ENCODE assay signal across 10 cellular contexts in the genomic region with DNA sequence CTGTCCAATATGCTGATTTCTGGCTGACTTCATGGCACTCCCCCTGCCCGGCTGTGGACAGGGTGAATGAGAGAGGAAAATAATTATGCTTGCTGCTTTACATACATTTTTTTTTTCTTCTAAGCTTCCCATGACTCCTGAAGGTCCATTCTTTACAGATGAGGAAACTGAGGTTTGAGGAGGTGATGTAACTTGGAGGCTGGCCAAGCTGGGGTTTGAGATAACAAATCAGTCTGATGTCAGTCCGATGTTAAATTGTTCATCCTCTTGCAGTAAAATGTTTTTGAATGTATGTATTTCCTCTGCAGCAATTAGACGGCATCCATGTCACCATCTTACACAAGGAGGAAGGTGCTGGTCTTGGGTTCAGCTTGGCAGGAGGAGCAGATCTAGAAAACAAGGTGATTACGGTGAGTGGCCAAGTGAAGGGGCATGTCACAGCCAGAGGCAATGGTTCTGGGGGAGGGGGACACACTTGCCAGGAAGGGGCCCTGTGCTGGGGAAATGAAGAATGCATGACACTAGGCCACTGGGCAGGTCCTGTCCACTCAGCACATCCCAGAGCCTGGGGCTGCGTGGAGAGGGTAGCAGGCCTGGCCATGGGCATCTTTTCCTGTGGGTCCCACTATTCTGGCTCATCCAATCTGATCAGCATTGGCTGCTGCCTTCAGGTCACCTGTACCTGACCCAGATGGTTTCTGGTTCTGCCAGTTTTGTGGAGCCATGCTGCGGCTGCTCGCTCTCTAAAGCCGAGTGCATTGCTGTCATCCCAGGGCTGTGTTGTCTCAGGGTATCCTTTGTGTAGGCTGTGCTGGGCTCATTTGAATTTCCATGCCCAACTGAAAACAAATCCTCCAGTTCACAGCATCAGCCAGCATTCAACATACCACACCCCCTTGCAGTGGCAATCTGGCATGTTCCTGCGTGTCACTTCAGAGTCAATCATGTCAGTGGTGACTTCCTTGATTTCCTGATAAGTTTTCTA. TPM values are rescaled to one million over a fixed set of nuclear protein-coding genes. Genes with fewer than 3 reads are reported as not detected.
DNase-seq lines count a peak whose midpoint lies in the region; ATAC-seq and TF ChIP-seq lines count a peak whose summit lies in the region.
"Had no signal": no experiment of that assay in that cellular context is flagged by ENCODE, and none has a peak within 500 bp of the region (broad histone marks: within the 10 kb centered on the region; RNA-seq: fewer than 3 reads in every experiment).

No MANE protein-coding gene starts in this region.

- H3K9me3 ChIP-seq in Peyer's patch = no peaks in the 10 kb centered on the region
- H3K9me3 ChIP-seq in endodermal cell (ENCODE audit: control insufficient read depth, low read length) = no peaks in the 10 kb centered on the region
- H3K9me3 ChIP-seq in trophoblast cell (ENCODE audit: insufficient read depth, low read depth, low read length) = no peaks in the 10 kb centered on the region

- 0 out of 2 replicates have a peak overlapping the region, but pooled peaks have one; percentile 4 for H3K4me2 ChIP-seq in GM23338
- no peak overlapping the region for H3K4me2 ChIP-seq in trophoblast cell (ENCODE audit: low read length)

- H3K4me3 Mint-ChIP-seq in GM23338 (peak overlapping the region; percentile 3; the same call in 1 of the 3 replicates), endodermal cell (no peak overlapping the region)

- DNase-seq in GM23338 (ENCODE audit: low spot score) (peak; percentile 63), Peyer's patch (peak in 2 of 3 donors; percentile 37 to 47), endodermal cell (no peak), trophoblast cell (peak; percentile 57 to 76), activated gamma-delta T cell treated with Interleukin-2 at 50 U/mL for 16 hours (no peak)
- DNase-seq: NCI-H1105 had no signal

- no peak overlapping the region for H4K12ac ChIP-seq in trophoblast cell (ENCODE audit: low read depth, low read length)

- H3K4me1 Mint-ChIP-seq in GM23338 (peaks cover 30% of the 10 kb centered on the region), endodermal cell (peaks cover 3% of the 10 kb centered on the region)

- H3K23ac ChIP-seq in trophoblast cell (ENCODE audit: low read length) = no peak overlapping the region

- H3K27ac Mint-ChIP-seq in GM23338 (peak overlapping the region; percentile 85; the same call in 1 of the 2 replicates), endodermal cell (no peak overlapping the region)

- H2AFZ ChIP-seq in GM23338 (no peak overlapping the region), trophoblast cell (ENCODE audit: insufficient read depth, low read length, poor library complexity) (no peak overlapping the region)

- no peak overlapping the region for H2BK120ac ChIP-seq in trophoblast cell (ENCODE audit: insufficient read depth, low read length, poor library complexity)

- H2AK5ac ChIP-seq in trophoblast cell (ENCODE audit: low read length) = no peak overlapping the region

- ATAC-seq in GM23338 = peak; percentile 97
- ATAC-seq in HG02759 (IDR thresholded peaks at IDR 0.05; ENCODE audit: unreplicated experiment) = no peak
- no peak for ATAC-seq in GM18517 (IDR thresholded peaks at IDR 0.05; ENCODE audit: unreplicated experiment)
- no peak for ATAC-seq in HG02973 (IDR thresholded peaks at IDR 0.05; ENCODE audit: unreplicated experiment)

- no peak overlapping the region for H4K91ac ChIP-seq in trophoblast cell (ENCODE audit: low read depth, low read length)

- no peak overlapping the region for H3K4ac ChIP-seq in trophoblast cell (ENCODE audit: low read depth, low read length)

- H3F3A ChIP-seq in GM23338 (replicated peaks; ENCODE audit: low read depth) = no peaks in the 10 kb centered on the region

- no peaks in the 10 kb centered on the region for H3K79me2 ChIP-seq in GM23338 (replicated peaks; ENCODE audit: insufficient read depth)
- no peaks in the 10 kb centered on the region for H3K79me2 ChIP-seq in trophoblast cell (ENCODE audit: control insufficient read depth, insufficient read depth, low read length, poor library complexity)

- H3K79me1 ChIP-seq in trophoblast cell (ENCODE audit: low read length) = no peaks in the 10 kb centered on the region

- H3K14ac ChIP-seq in trophoblast cell (ENCODE audit: low read length) = no peak overlapping the region

- TF ChIP-seq CTCF in GM23338 (conservative IDR thresholded peaks at IDR 0.05; ENCODE audit: low read depth in 2 of 2) (no peak), Peyer's patch (IDR thresholded peaks at IDR 0.05) (no peak), endodermal cell (conservative IDR thresholded peaks at IDR 0.05) (no peak)

- H3K27me3 ChIP-seq in GM23338 (ENCODE audit: insufficient read depth) (no peaks in the 10 kb centered on the region), Peyer's patch (no peaks in the 10 kb centered on the region), endodermal cell (ENCODE audit: control insufficient read depth, insufficient read depth, low read length, poor library complexity, severe bottlenecking) (no peaks in the 10 kb centered on the region), trophoblast cell (ENCODE audit: insufficient read depth, low read length) (no peaks in the 10 kb centered on the region)

- H3K36me3 ChIP-seq in GM23338 (ENCODE audit: insufficient read depth) = no peaks in the 10 kb centered on the region
- H3K36me3 ChIP-seq in Peyer's patch = peaks cover 0 to 27% (median 0%) of the 10 kb centered on the region in 3 donors
- no peaks in the 10 kb centered on the region for H3K36me3 ChIP-seq in endodermal cell (ENCODE audit: control insufficient read depth, insufficient read depth, low read length)
- no peaks in the 10 kb centered on the region for H3K36me3 ChIP-seq in trophoblast cell (ENCODE audit: control insufficient read depth in 1 of 2, insufficient read depth in 2 of 2, low read length in 2 of 2)

- H3K18ac ChIP-seq in trophoblast cell (ENCODE audit: low read length) = no peak overlapping the region

- no peak overlapping the region for H3K9ac ChIP-seq in endodermal cell (ENCODE audit: extremely low read depth, low read length, poor library complexity, severe bottlenecking)
- H3K9ac ChIP-seq in trophoblast cell (ENCODE audit: low read length) = no peak overlapping the region

- H3K27me3 Mint-ChIP-seq in GM23338 (ENCODE audit: insufficient read depth, low read depth, poor library complexity) = peaks cover 10% of the 10 kb centered on the region
- peaks cover 6% of the 10 kb centered on the region for H3K27me3 Mint-ChIP-seq in endodermal cell (ENCODE audit: insufficient read depth)

- H3K36me3 Mint-ChIP-seq in GM23338 (ENCODE audit: low read depth) (no peaks in the 10 kb centered on the region), endodermal cell (ENCODE audit: low read depth) (no peaks in the 10 kb centered on the region)

- H3K4me1 ChIP-seq in GM23338 (ENCODE audit: insufficient read depth) (peaks cover 15% of the 10 kb centered on the region; the same call in 1 of the 2 replicates), Peyer's patch (peaks cover 0 to 19% (median 10%) of the 10 kb centered on the region in 4 donors), endodermal cell (ENCODE audit: control insufficient read depth, insufficient read depth, low read length) (no peaks in the 10 kb centered on the region), trophoblast cell (ENCODE audit: control insufficient read depth in 1 of 2, insufficient read depth in 2 of 2, low read length in 2 of 2) (peaks cover 5 to 8% of the 10 kb centered on the region in 2 experiments)

- H4K20me1 ChIP-seq in GM23338 (replicated peaks; ENCODE audit: insufficient read depth) = no peaks in the 10 kb centered on the region; the same call in 1 of the 2 replicates

- H3K9me2 ChIP-seq in GM23338 (ENCODE audit: insufficient read depth) = no peaks in the 10 kb centered on the region; the same call in 1 of the 2 replicates

- H3K9me3 Mint-ChIP-seq in GM23338 (no peaks in the 10 kb centered on the region), endodermal cell (no peaks in the 10 kb centered on the region)

- H3K27ac ChIP-seq in GM23338 (ENCODE audit: low read depth) (no peak overlapping the region), Peyer's patch (peak overlapping the region; percentile 28 to 93 (median 72)), endodermal cell (ENCODE audit: low read depth, low read length) (peak overlapping the region; percentile 70), trophoblast cell (ENCODE audit: low read depth, low read length) (peak overlapping the region; percentile 8)

- H3K4me3 ChIP-seq in GM23338 (no peak overlapping the region), Peyer's patch (peak overlapping the region in 1 of 4 donors; percentile 29), endodermal cell (ENCODE audit: low read length) (no peak overlapping the region), trophoblast cell (ENCODE audit: low read depth, low read length) (no peak overlapping the region)
- H3K4me3 ChIP-seq: lung had no signal

- H2BK5ac ChIP-seq in trophoblast cell (ENCODE audit: low read depth, low read length, poor library complexity) = no peak overlapping the region

- TF ChIP-seq POLR2A in Peyer's patch (IDR thresholded peaks at IDR 0.05) = no peak

- WGBS in endodermal cell (ENCODE audit: insufficient coverage in 1 of 2, insufficient read length in 1 of 2), 2 experiments = 65 to 77% methylated on average over 5 to 8 of the region's 9 CpGs
- no CpG with 5 or more reads among the region's 9 CpGs for WGBS in trophoblast cell (ENCODE audit: extremely low coverage, insufficient coverage, insufficient read length)

- H4K8ac ChIP-seq in trophoblast cell (ENCODE audit: low read depth, low read length) = no peak overlapping the region

- no peak overlapping the region for H2BK12ac ChIP-seq in trophoblast cell (ENCODE audit: low read length)

TF ChIP-seq in GM23338, 12 proteins besides CTCF, POLR2A, EP300 and RAD21 (continues in another document):
- TF ChIP-seq CREB1 (CRISPR knock-in tag; IDR thresholded peaks at IDR 0.05; ENCODE audit: low read depth) (no peak), EZH2phosphoT487 (IDR thresholded peaks at IDR 0.05; ENCODE audit: unreplicated experiment) (no peak), ZNF114 (CRISPR knock-in tag; IDR thresholded peaks at IDR 0.05) (no peak)

RNA-seq across cellular contexts. Expression of gene STARD5, which starts 20.4 kb away (rescaled TPM):
- total RNA-seq in GM23338 (2014; rRNA removed; shearing (Covaris generic)) = 7.7 and 10.1 TPM in 2 replicates
- 3.8 and 4.5 TPM in 2 replicates for polyA plus RNA-seq in GM23338 (2016; fragmentation: Nextera tagmentation; extraction: Ambion mirVana)
- 10 to 100 TPM; 37.8 to 39.6 (median 38.7) TPM for total RNA-seq in Peyer's patch
- 1 to 10 TPM; 2.0 to 5.4 TPM for total RNA-seq in endodermal cell
- 5.0 TPM for polyA plus RNA-seq in endodermal cell (2013, experiment 1 of 2)
- 5.5 TPM for polyA plus RNA-seq in endodermal cell (2013, experiment 2 of 2)
- 2.6 and 2.7 TPM in 2 replicates for polyA plus RNA-seq in trophoblast cell (2013)

Comparison
In these comparisons a context has a peak if more than half of its experiments do, and no peak if none do; other contexts are left out.
1. DNase-seq: peak in GM23338 (single experiment), Peyer's patch (2 of 3) and trophoblast cell (2 of 2); none in endodermal cell (single experiment) and activated gamma-delta T cell treated with Interleukin-2 at 50 U/mL for 16 hours (single experiment).